1 cellular context compared by ENCODE assay signal in the genomic region with DNA sequence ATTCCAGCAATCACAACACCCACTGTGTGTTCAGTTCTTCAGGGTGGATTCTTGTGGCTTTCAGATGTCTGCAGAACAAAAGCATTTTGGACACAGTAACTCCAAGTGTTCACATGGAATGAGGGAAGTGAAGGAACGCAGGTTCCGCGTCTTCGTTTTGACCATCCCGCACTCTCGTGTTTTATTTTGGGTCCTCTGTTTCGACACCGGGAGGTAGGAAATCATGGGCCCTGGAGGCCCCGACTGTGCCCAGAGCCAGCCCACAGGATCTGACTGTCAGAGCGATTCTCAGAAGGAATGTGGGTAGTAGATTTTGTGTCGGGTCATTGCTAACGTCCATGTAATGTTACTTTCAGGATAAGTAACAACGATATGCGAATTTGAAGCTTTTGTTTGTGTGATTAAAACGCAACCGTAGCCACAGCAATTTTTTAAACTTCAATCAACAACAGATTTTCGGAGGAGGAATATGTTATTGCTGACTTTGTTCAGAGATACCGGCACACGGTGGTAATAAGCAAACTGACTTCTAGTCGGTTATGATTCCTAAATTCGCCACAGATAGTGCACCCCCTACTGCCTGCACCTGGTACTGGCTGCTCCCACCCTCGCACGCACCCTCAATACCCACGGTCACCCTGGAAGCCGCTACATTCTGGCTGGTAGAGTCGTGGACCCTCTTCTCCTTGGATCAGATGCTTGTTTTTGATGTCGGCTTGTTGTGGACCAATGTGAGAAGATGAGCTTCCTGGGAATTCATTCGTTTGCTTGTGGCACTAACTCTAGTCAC.
TF ChIP-seq lines count a peak whose summit lies in the region.

No MANE protein-coding gene starts in this region.

TF ChIP-seq in HepG2, 621 proteins besides CTCF, POLR2A, EP300 and RAD21:
- TF ChIP-seq ONECUT2 (CRISPR knock-in tag; IDR thresholded peaks at IDR 0.05): no peak
- TF ChIP-seq, protein P1, sequence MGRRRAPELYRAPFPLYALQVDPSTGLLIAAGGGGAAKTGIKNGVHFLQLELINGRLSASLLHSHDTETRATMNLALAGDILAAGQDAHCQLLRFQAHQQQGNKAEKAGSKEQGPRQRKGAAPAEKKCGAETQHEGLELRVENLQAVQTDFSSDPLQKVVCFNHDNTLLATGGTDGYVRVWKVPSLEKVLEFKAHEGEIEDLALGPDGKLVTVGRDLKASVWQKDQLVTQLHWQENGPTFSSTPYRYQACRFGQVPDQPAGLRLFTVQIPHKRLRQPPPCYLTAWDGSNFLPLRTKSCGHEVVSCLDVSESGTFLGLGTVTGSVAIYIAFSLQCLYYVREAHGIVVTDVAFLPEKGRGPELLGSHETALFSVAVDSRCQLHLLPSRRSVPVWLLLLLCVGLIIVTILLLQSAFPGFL (CRISPR knock-in tag; IDR thresholded peaks at IDR 0.05): 0 out of 2 replicates have a peak, but pooled peaks have one; percentile 32
- no peak for TF ChIP-seq CEBPG (CRISPR knock-in tag; IDR thresholded peaks at IDR 0.05)
- TF ChIP-seq, protein P2, sequence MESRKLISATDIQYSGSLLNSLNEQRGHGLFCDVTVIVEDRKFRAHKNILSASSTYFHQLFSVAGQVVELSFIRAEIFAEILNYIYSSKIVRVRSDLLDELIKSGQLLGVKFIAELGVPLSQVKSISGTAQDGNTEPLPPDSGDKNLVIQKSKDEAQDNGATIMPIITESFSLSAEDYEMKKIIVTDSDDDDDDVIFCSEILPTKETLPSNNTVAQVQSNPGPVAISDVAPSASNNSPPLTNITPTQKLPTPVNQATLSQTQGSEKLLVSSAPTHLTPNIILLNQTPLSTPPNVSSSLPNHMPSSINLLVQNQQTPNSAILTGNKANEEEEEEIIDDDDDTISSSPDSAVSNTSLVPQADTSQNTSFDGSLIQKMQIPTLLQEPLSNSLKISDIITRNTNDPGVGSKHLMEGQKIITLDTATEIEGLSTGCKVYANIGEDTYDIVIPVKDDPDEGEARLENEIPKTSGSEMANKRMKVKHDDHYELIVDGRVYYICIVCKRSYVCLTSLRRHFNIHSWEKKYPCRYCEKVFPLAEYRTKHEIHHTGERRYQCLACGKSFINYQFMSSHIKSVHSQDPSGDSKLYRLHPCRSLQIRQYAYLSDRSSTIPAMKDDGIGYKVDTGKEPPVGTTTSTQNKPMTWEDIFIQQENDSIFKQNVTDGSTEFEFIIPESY (CRISPR knock-in tag; IDR thresholded peaks at IDR 0.05): peak; percentile 44; the same call in 1 of the 2 replicates
- TF ChIP-seq ZFP36L1 (CRISPR knock-in tag; IDR thresholded peaks at IDR 0.05): no peak
- TF ChIP-seq BRD4 (CRISPR knock-in tag; IDR thresholded peaks at IDR 0.05): no peak
TF ChIP-seq in HepG2: peak in this region for 2.
